In genomic region chr2:19868224-19868623, GRCh38 we compare ENCODE assay signal across 9 cellular contexts. TPM values are rescaled to one million over a fixed set of nuclear protein-coding genes. Genes with fewer than 3 reads are reported as not detected.
A peak's percentile ranks its signal among the peaks of the same experiment; 100 is the strongest.
DNase-seq lines count a peak whose midpoint lies in the region; ATAC-seq and TF ChIP-seq lines count a peak whose summit lies in the region.
"Had no signal": no experiment of that assay in that cellular context is flagged by ENCODE, and none has a peak within 500 bp of the region (broad histone marks: within the 10 kb centered on the region; RNA-seq: fewer than 3 reads in every experiment).

No MANE protein-coding gene starts in this region.

- TF ChIP-seq CTCF in OCI-LY1 (IDR thresholded peaks at IDR 0.05; ENCODE audit: low read length): no peak
- TF ChIP-seq CTCF in fibroblast of villous mesenchyme (IDR thresholded peaks at IDR 0.05; ENCODE audit: insufficient read depth, low read depth, low read length): no peak

- H3K9ac ChIP-seq in OCI-LY1 (ENCODE audit: low read length): peak overlapping the region; percentile 42; the same call in 1 of the 2 replicates

- no peaks in the 10 kb centered on the region for H3K79me2 ChIP-seq in OCI-LY1 (ENCODE audit: insufficient read depth, low read length)

- no peaks in the 10 kb centered on the region for H3K27me3 ChIP-seq in OCI-LY1 (ENCODE audit: insufficient read depth, low read length)

- H3K36me3 ChIP-seq in OCI-LY1 (ENCODE audit: insufficient read depth, low read length): no peaks in the 10 kb centered on the region

- H3K9me3 Mint-ChIP-seq in T-helper 1 cell treated with Interleukin-12 subunit alpha and Interleukin-12 subunit beta and Interleukin-4 antibody, amounts not matched to agents 30 μg/mL and 1 μg/mL, for 36 hours: no peaks in the 10 kb centered on the region
- no peaks in the 10 kb centered on the region for H3K9me3 Mint-ChIP-seq in stimulated activated effector memory CD8-positive, alpha-beta T cell treated with anti-CD3 and anti-CD28 coated beads, Interleukin-12 subunit alpha, Interleukin-12 subunit beta, amount 100 ng/mL, for 72 hours
- H3K9me3 Mint-ChIP-seq: HFFc6 had no signal

- H3K4me2 ChIP-seq in OCI-LY1 (ENCODE audit: low read length): peak overlapping the region; percentile 67

- H3K36me3 Mint-ChIP-seq in T-helper 1 cell treated with Interleukin-12 subunit alpha and Interleukin-12 subunit beta and Interleukin-4 antibody, amounts not matched to agents 30 μg/mL and 1 μg/mL, for 36 hours (ENCODE audit: low read depth): peaks cover 9% of the 10 kb centered on the region
- peaks cover 5% of the 10 kb centered on the region for H3K36me3 Mint-ChIP-seq in stimulated activated effector memory CD8-positive, alpha-beta T cell treated with anti-CD3 and anti-CD28 coated beads, Interleukin-12 subunit alpha, Interleukin-12 subunit beta, amount 100 ng/mL, for 72 hours

- peaks cover 14% of the 10 kb centered on the region for H3K4me1 ChIP-seq in OCI-LY1 (ENCODE audit: insufficient read depth, low read length, severe bottlenecking)

- H3K9me3 ChIP-seq in OCI-LY1 (ENCODE audit: low read length): no peaks in the 10 kb centered on the region

- H3F3A ChIP-seq in OCI-LY1 (ENCODE audit: insufficient read depth, low read length): no peaks in the 10 kb centered on the region

- peak overlapping the region; percentile 60 for H3K4me3 Mint-ChIP-seq in T-helper 1 cell treated with Interleukin-12 subunit alpha and Interleukin-12 subunit beta and Interleukin-4 antibody, amounts not matched to agents 30 μg/mL and 1 μg/mL, for 36 hours
- H3K4me3 Mint-ChIP-seq in stimulated activated effector memory CD8-positive, alpha-beta T cell treated with anti-CD3 and anti-CD28 coated beads, Interleukin-12 subunit alpha, Interleukin-12 subunit beta, amount 100 ng/mL, for 72 hours: peak overlapping the region; percentile 89

- no peak overlapping the region for H3K27ac ChIP-seq in OCI-LY1 (ENCODE audit: low read depth, low read length, poor library complexity, severe bottlenecking)

- peaks cover 20% of the 10 kb centered on the region for H3K4me1 Mint-ChIP-seq in T-helper 1 cell treated with Interleukin-12 subunit alpha and Interleukin-12 subunit beta and Interleukin-4 antibody, amounts not matched to agents 30 μg/mL and 1 μg/mL, for 36 hours (ENCODE audit: low read depth)
- peaks cover 23% of the 10 kb centered on the region for H3K4me1 Mint-ChIP-seq in stimulated activated effector memory CD8-positive, alpha-beta T cell treated with anti-CD3 and anti-CD28 coated beads, Interleukin-12 subunit alpha, Interleukin-12 subunit beta, amount 100 ng/mL, for 72 hours

- H4K20me1 ChIP-seq in OCI-LY1 (ENCODE audit: insufficient read depth, low read length): no peaks in the 10 kb centered on the region

- no peak for ATAC-seq in stimulated activated effector memory CD8-positive, alpha-beta T cell treated with anti-CD3 and anti-CD28 coated beads, Interleukin-12 subunit alpha, Interleukin-12 subunit beta, amount 100 ng/mL, for 72 hours
- ATAC-seq in GM21390 (IDR thresholded peaks at IDR 0.05; ENCODE audit: unreplicated experiment): no peak

- no peak overlapping the region for H2AFZ ChIP-seq in OCI-LY1 (ENCODE audit: low read length)

- peaks cover 7% of the 10 kb centered on the region for H3K27me3 Mint-ChIP-seq in T-helper 1 cell treated with Interleukin-12 subunit alpha and Interleukin-12 subunit beta and Interleukin-4 antibody, amounts not matched to agents 30 μg/mL and 1 μg/mL, for 36 hours (ENCODE audit: low read depth)

- DNase-seq in T-helper 1 cell (no peak), fibroblast of villous mesenchyme (ENCODE audit: low read depth) (no peak), NCI-H774 (lab: John Stamatoyannopoulos, UW) (no peak), SW 1271 (lab: John Stamatoyannopoulos, UW) (no peak)
- DNase-seq in stimulated activated effector memory CD8-positive, alpha-beta T cell treated with anti-CD3 and anti-CD28 coated beads, Interleukin-12 subunit alpha, Interleukin-12 subunit beta, amount 100 ng/mL, for 72 hours (ENCODE audit: low spot score in 2 of 2): no peak
- DNase-seq: HFFc6 had no signal

- no peaks in the 10 kb centered on the region for H3K9me2 ChIP-seq in OCI-LY1 (ENCODE audit: low read depth, low read length)

- no peak overlapping the region for H3K27ac Mint-ChIP-seq in T-helper 1 cell treated with Interleukin-12 subunit alpha and Interleukin-12 subunit beta and Interleukin-4 antibody, amounts not matched to agents 30 μg/mL and 1 μg/mL, for 36 hours
- peak overlapping the region; percentile 97 for H3K27ac Mint-ChIP-seq in stimulated activated effector memory CD8-positive, alpha-beta T cell treated with anti-CD3 and anti-CD28 coated beads, Interleukin-12 subunit alpha, Interleukin-12 subunit beta, amount 100 ng/mL, for 72 hours
- H3K27ac Mint-ChIP-seq: HFFc6 had no signal

- H3K4me3 ChIP-seq in OCI-LY1 (ENCODE audit: low read depth, low read length, poor library complexity, severe bottlenecking): peak overlapping the region; percentile 59
- peak overlapping the region; percentile 64 for H3K4me3 ChIP-seq in fibroblast of villous mesenchyme (ENCODE audit: low read depth, low read length)

RNA-seq across cellular contexts. Expression of gene TTC32, which starts 33.6 kb away (rescaled TPM):
- 8.1 and 9.9 TPM in 2 replicates for total RNA-seq in fibroblast of villous mesenchyme
